2 cellular contexts compared by ENCODE assay signal in the genomic region with DNA sequence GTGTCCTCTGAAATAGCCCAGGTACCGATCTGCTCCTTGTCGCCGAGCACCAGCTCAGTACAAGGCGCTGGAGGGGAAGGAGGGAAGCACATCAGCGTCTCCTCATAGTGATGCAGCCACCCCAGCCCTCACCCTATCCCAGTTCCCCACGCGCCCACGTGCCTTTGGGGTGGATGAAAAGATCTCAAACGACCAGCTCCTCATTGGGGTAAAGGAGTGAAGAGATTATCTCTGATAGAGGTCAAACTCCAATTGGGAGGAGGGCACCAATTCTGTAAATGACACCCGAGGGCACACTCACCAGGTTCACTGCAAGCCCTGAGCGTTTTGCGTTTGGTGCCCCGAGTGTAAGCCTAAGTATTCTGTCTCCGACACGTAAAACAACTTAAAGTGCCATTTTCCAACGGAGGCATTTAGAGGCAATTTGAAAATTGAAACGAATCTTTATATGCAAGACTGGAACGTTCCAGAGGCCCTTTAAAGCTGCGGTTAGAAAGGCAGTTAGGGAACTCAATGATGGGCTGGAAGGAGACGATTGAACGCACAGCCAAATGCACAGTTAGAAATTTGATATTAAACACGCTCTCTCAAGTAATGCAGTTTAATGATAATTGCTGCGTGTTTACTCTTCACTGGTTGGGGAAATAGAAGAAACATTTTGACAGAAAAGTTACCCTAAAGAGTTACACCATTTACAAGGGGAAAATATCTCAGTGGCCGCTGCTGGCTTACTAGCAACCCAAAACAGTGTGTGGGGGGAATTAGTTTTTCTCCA.
A peak's percentile ranks its signal among the peaks of the same experiment; 100 is the strongest.
TF ChIP-seq lines count a peak whose summit lies in the region.

No MANE protein-coding gene starts in this region.

TF ChIP-seq in SK-N-SH, 30 proteins besides CTCF, POLR2A, EP300 and RAD21:
- TF ChIP-seq EZH2phosphoT487 (IDR thresholded peaks at IDR 0.05; ENCODE audit: borderline replicate concordance, low read depth): peak; percentile 60; the same call in 1 of the 2 replicates
- TF ChIP-seq GATA2 (CRISPR knock-in tag; IDR thresholded peaks at IDR 0.05): no peak

TF ChIP-seq in SK-N-SH treated with all-trans-retinoic acid at 6 μM for 48 hours, 23 proteins besides CTCF, POLR2A, EP300 and RAD21:
- TF ChIP-seq, protein P1, sequence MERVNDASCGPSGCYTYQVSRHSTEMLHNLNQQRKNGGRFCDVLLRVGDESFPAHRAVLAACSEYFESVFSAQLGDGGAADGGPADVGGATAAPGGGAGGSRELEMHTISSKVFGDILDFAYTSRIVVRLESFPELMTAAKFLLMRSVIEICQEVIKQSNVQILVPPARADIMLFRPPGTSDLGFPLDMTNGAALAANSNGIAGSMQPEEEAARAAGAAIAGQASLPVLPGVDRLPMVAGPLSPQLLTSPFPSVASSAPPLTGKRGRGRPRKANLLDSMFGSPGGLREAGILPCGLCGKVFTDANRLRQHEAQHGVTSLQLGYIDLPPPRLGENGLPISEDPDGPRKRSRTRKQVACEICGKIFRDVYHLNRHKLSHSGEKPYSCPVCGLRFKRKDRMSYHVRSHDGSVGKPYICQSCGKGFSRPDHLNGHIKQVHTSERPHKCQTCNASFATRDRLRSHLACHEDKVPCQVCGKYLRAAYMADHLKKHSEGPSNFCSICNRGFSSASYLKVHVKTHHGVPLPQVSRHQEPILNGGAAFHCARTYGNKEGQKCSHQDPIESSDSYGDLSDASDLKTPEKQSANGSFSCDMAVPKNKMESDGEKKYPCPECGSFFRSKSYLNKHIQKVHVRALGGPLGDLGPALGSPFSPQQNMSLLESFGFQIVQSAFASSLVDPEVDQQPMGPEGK (CRISPR knock-in tag; IDR thresholded peaks at IDR 0.05; ENCODE audit: borderline replicate concordance): no peak
- no peak for TF ChIP-seq ZNF8 (CRISPR knock-in tag; IDR thresholded peaks at IDR 0.05)
